ENCODE assay signal across 1 cellular context in the genomic region with DNA sequence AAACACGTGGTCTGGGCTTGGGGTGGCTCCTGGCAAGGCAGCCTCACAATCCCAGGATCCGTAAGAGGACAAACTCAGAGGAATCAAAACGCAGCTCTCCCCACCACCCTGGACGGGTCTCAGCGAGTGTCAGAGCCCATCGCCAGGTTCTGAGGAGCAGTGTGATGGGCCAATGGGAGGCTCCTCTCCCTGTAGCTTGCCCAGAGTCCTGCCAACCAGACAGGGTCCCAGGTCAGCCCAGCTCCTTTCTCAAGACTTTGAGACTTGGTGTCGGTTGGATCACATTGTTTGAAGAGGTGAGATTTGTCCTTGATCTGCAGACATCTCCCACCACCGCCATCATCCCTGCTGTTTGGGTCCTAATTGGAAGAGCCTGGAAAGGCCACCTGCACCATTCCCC.
TF ChIP-seq lines count a peak whose summit lies in the region.

No MANE protein-coding gene starts in this region.

TF ChIP-seq in H1, 55 proteins besides CTCF, POLR2A, EP300 and RAD21:
- TF ChIP-seq ASH2L (IDR thresholded peaks at IDR 0.05; ENCODE audit: low read length) = no peak
- 0 out of 2 replicates have a peak, but pooled peaks have one; percentile 48 for TF ChIP-seq RBBP5 (IDR thresholded peaks at IDR 0.05; ENCODE audit: borderline replicate concordance, low read depth, low read length)
- TF ChIP-seq, protein P1, sequence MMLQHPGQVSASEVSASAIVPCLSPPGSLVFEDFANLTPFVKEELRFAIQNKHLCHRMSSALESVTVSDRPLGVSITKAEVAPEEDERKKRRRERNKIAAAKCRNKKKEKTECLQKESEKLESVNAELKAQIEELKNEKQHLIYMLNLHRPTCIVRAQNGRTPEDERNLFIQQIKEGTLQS (IDR thresholded peaks at IDR 0.05; ENCODE audit: insufficient read depth, low read depth, low read length) = no peak
- no peak for TF ChIP-seq EGR1 (IDR thresholded peaks at IDR 0.05; ENCODE audit: borderline replicate concordance, low read depth, low read length)
- TF ChIP-seq SIX5 (IDR thresholded peaks at IDR 0.05; ENCODE audit: low read depth, low read length) = no peak
- peak in 1 of 2 experiments; percentile 47; a peak in 1 of 4 replicates for TF ChIP-seq SIN3A (conservative IDR thresholded peaks at IDR 0.05 in 1 of 2, IDR thresholded peaks at IDR 0.05 in 1 of 2; ENCODE audit: low read depth in 1 of 2, low read length in 2 of 2)
TF ChIP-seq in H1: peak in this region for 2.
